9 cellular contexts compared by ENCODE assay signal in genomic region chr13:27952931-27953670, GRCh38.
DNase-seq lines count a peak whose midpoint lies in the region; ATAC-seq lines count a peak whose summit lies in the region.
"Had no signal": no experiment of that assay in that cellular context is flagged by ENCODE, and none has a peak within 500 bp of the region (broad histone marks: within the 10 kb centered on the region; RNA-seq: fewer than 3 reads in every experiment).

No MANE protein-coding gene starts in this region.

- peak overlapping the region; percentile 15; the same call in 1 of the 2 replicates for H3K4me3 ChIP-seq in iPS DF 6.9 (ENCODE audit: low read length)

- H3K4me1 ChIP-seq in iPS DF 6.9 (ENCODE audit: control insufficient read depth, insufficient read depth, low read length) = no peaks in the 10 kb centered on the region

- peaks cover 47% of the 10 kb centered on the region for H3K27me3 ChIP-seq in iPS DF 6.9 (ENCODE audit: control insufficient read depth, insufficient read depth, low read length)

- no peaks in the 10 kb centered on the region for H3K36me3 ChIP-seq in iPS DF 6.9 (ENCODE audit: control insufficient read depth, insufficient read depth, low read length)

- ATAC-seq in stimulated activated naive CD8-positive, alpha-beta T cell treated with anti-CD3 and anti-CD28 coated beads, Interleukin-15, Interleukin-2, amounts not matched to agents 100 U/mL and 50 U/mL, for 24 hours = no peak

- DNase-seq in DMS153 treated with DMSO at 0.1 percent for 48 hours (lab: John Stamatoyannopoulos, UW; ENCODE audit: unreplicated experiment) (peak; percentile 6), DMS153 (lab: John Stamatoyannopoulos, UW) (no peak), SHP77 (lab: John Stamatoyannopoulos, UW) (peak; percentile 37 to 49), iPS DF 6.9 (ENCODE audit: low read depth, low spot score) (no peak), NCI-H1092 (lab: John Stamatoyannopoulos, UW) (no peak), NCI-H2227 treated with DMSO at 0.1 percent for 48 hours (lab: John Stamatoyannopoulos, UW) (no peak), NCI-H2029 treated with DMSO at 0.1 percent for 48 hours (lab: John Stamatoyannopoulos, UW) (no peak)
- peak; percentile 10 for DNase-seq in stimulated activated naive CD8-positive, alpha-beta T cell treated with anti-CD3 and anti-CD28 coated beads, Interleukin-15, Interleukin-2, amounts not matched to agents 100 U/mL and 50 U/mL, for 24 hours

- no peaks in the 10 kb centered on the region for H3K9me3 ChIP-seq in iPS DF 6.9 (ENCODE audit: control insufficient read depth, insufficient read depth, low read length)

- WGBS in iPS DF 6.9 (ENCODE audit: insufficient coverage, insufficient read length) = no CpG with 5 or more reads among the region's 27 CpGs

- H3K27ac ChIP-seq in iPS DF 6.9 (ENCODE audit: low read length) = no peak overlapping the region
- H3K27ac ChIP-seq: 22Rv1 had no signal

Comparison
In these comparisons a context has a peak if more than half of its experiments do, and no peak if none do; other contexts are left out.
1. DNase-seq: peak in DMS153 treated with DMSO at 0.1 percent for 48 hours (single experiment), SHP77 (2 of 2) and stimulated activated naive CD8-positive, alpha-beta T cell treated with anti-CD3 and anti-CD28 coated beads, Interleukin-15, Interleukin-2, amounts not matched to agents 100 U/mL and 50 U/mL, for 24 hours (single experiment); none in DMS153 (single experiment), iPS DF 6.9 (single experiment), NCI-H1092 (single experiment), NCI-H2227 treated with DMSO at 0.1 percent for 48 hours (single experiment) and NCI-H2029 treated with DMSO at 0.1 percent for 48 hours (single experiment).